ENCODE assay signal across 14 cellular contexts in the genomic region with DNA sequence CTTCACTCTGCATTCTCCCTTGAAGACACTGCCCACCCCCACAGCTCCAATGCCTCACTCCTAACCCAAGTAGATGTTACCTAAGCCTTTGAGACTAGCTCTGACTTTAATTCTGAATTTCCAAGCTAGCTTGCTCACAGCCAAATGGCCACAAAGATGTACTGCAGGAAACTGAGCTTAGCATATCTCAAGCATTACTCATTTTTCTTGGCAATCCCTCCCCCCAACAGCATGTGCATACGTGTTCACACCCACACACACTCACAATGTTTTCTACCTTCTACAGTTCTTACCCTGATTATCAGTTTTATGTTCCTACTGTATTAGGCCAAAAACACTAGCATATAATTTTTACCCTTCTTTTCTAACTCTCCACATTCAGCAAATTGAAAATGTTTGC.
DNase-seq lines count a peak whose midpoint lies in the region; ATAC-seq and TF ChIP-seq lines count a peak whose summit lies in the region.
"Had no signal": no experiment of that assay in that cellular context is flagged by ENCODE, and none has a peak within 500 bp of the region (broad histone marks: within the 10 kb centered on the region; RNA-seq: fewer than 3 reads in every experiment).

No MANE protein-coding gene starts in this region.

- no peak overlapping the region for H3K27ac ChIP-seq in ACC112 (ENCODE audit: low read depth, low read length)
- H3K27ac ChIP-seq: WERI-Rb-1 had no signal

- peak overlapping the region; percentile 48 for H2AFZ ChIP-seq in ACC112 (ENCODE audit: low read length, unreplicated experiment)

- no peaks in the 10 kb centered on the region for H3K27me3 ChIP-seq in ACC112 (ENCODE audit: insufficient read depth, low read length)
- H3K27me3 ChIP-seq: BE2C had no signal

- no peak for ATAC-seq in GM21515 (IDR thresholded peaks at IDR 0.05; ENCODE audit: unreplicated experiment)

- peaks cover 27% of the 10 kb centered on the region for H3K4me1 ChIP-seq in ACC112 (ENCODE audit: control insufficient read depth, insufficient read depth, low read length, unreplicated experiment)
- H3K4me1 ChIP-seq: BE2C had no signal

- in situ Hi-C loops in astrocyte of the spinal cord (cut with HindIII; ENCODE audit: low sequenced_read_pairs) = no loop called here

- peak; percentile 28 for TF ChIP-seq CTCF in astrocyte of the spinal cord (IDR thresholded peaks at IDR 0.05; ENCODE audit: low read depth, low read length)

- H3K4me3 ChIP-seq in ACC112 (ENCODE audit: low read depth, low read length) (no peak overlapping the region), astrocyte of the spinal cord (ENCODE audit: low read depth, low read length) (no peak overlapping the region)
- H3K4me3 ChIP-seq: lung had no signal

- no peaks in the 10 kb centered on the region for H3K36me3 ChIP-seq in ACC112 (ENCODE audit: insufficient read depth, low read length)
- H3K36me3 ChIP-seq: BE2C, WERI-Rb-1 had no signal

- peak; percentile 3 for DNase-seq in HS-27A (ENCODE audit: low read depth)
- DNase-seq in astrocyte of the spinal cord (ENCODE audit: low read depth, low spot score) = peak; percentile 86
- DNase-seq in hepatic stellate cell (ENCODE audit: low spot score) = peak; percentile 5
- no peak for DNase-seq in C1 segment of cervical spinal cord (lab: John Stamatoyannopoulos, UW)
- DNase-seq in GDM1 (lab: John Stamatoyannopoulos, UW) = no peak
- DNase-seq in NCI-H2107 (lab: John Stamatoyannopoulos, UW) = no peak
- DNase-seq: activated T-cell treated with anti-CD3 and anti-CD28 coated beads, Interleukin-2, amount 50 U/mL, for 48 hours; BE2C; caudate nucleus; NCI-H2227 treated with DMSO at 0.1 percent for 48 hours; WERI-Rb-1 had no signal

- H3K79me2 ChIP-seq in ACC112 (ENCODE audit: control insufficient read depth, insufficient read depth, low read length, unreplicated experiment) = no peaks in the 10 kb centered on the region

Comparison
In these comparisons a context has a peak if more than half of its experiments do, and no peak if none do; other contexts are left out.
1. DNase-seq: peak in HS-27A (single experiment), astrocyte of the spinal cord (single experiment) and hepatic stellate cell (single experiment); none in C1 segment of cervical spinal cord (0 of 14), GDM1 (single experiment) and NCI-H2107 (single experiment).